Comparison of ENCODE assay signal across 31 cellular contexts in genomic region chr15:68020685-68021084, GRCh38.
"Had no signal": no experiment of that assay in that cellular context is flagged by ENCODE, and none has a peak within 500 bp of the region (broad histone marks: within the 10 kb centered on the region; RNA-seq: fewer than 3 reads in every experiment).

No MANE protein-coding gene starts in this region.

- H3K4me1 ChIP-seq: adrenal gland, foreskin keratinocyte had no signal

- H3K4me3 ChIP-seq: adrenal gland, body of pancreas, esophagus muscularis mucosa, gastrocnemius medialis had no signal

- H3K27ac Mint-ChIP-seq: activated CD4-positive, alpha-beta memory T cell treated with anti-CD3 and anti-CD28 coated beads for 36 hours; activated CD4-positive, alpha-beta T cell treated with anti-CD3 and anti-CD28 coated beads for 36 hours; activated CD4-positive, alpha-beta T cell treated with anti-CD3 and anti-CD28 coated beads, Interleukin-2, amount 10 ng/mL, durations not matched to agents 24 days and 14 days; activated CD8-positive, alpha-beta memory T cell treated with anti-CD3 and anti-CD28 coated beads, Interleukin-2, amount 10 ng/mL, durations not matched to agents 7 days and 5 days; activated CD8-positive, alpha-beta T cell treated with anti-CD3 and anti-CD28 coated beads, Interleukin-2, amount 10 ng/mL, durations not matched to agents 7 days and 5 days; activated naive CD4-positive, alpha-beta T cell treated with anti-CD3 and anti-CD28 coated beads for 36 hours; activated naive CD4-positive, alpha-beta T cell treated with anti-CD3 and anti-CD28 coated beads, Interleukin-2, amount 50 U/mL, for 24 hours; activated naive CD8-positive, alpha-beta T cell treated with anti-CD3 and anti-CD28 coated beads for 36 hours; activated naive CD8-positive, alpha-beta T cell treated with anti-CD3 and anti-CD28 coated beads, Interleukin-2, amount 50 U/mL, for 24 hours; activated T-helper 1 cell treated with anti-CD3 and anti-CD28 coated beads, Interleukin-12 subunit alpha, Interleukin-12 subunit beta, Interleukin-2, Interleukin-4 antibody, amounts not matched to agents 30 ng/mL and 10 ng/mL and 1 ng/mL, durations not matched to agents 14 hours and 24 hours and 36 hours; activated T-helper 2 cell treated with anti-CD3 and anti-CD28 coated beads, Interferon-gamma antibody, Interleukin-2, Interleukin-4, amounts not matched to agents 10 μg/mL and 5 μg/mL and 100 μg/mL, durations not matched to agents 14 hours and 24 hours and 36 hours; effector memory CD8-positive, alpha-beta T cell had no signal

- H3K4me1 Mint-ChIP-seq: activated CD4-positive, alpha-beta T cell treated with anti-CD3 and anti-CD28 coated beads for 36 hours; activated CD8-positive, alpha-beta memory T cell treated with anti-CD3 and anti-CD28 coated beads, Interleukin-2, amount 10 ng/mL, durations not matched to agents 7 days and 5 days; activated naive CD4-positive, alpha-beta T cell treated with anti-CD3 and anti-CD28 coated beads, Interleukin-2, amount 50 U/mL, for 24 hours had no signal

- H3K4me3 Mint-ChIP-seq: activated CD4-positive, alpha-beta memory T cell treated with anti-CD3 and anti-CD28 coated beads for 36 hours; activated CD4-positive, alpha-beta T cell treated with anti-CD3 and anti-CD28 coated beads for 36 hours; activated CD4-positive, alpha-beta T cell treated with anti-CD3 and anti-CD28 coated beads, Interleukin-2, amount 10 ng/mL, durations not matched to agents 24 days and 14 days; activated CD8-positive, alpha-beta memory T cell treated with anti-CD3 and anti-CD28 coated beads, Interleukin-2, amount 10 ng/mL, durations not matched to agents 7 days and 5 days; activated CD8-positive, alpha-beta T cell treated with anti-CD3 and anti-CD28 coated beads, Interleukin-2, amount 10 ng/mL, durations not matched to agents 7 days and 5 days; activated naive CD4-positive, alpha-beta T cell treated with anti-CD3 and anti-CD28 coated beads for 36 hours; activated naive CD4-positive, alpha-beta T cell treated with anti-CD3 and anti-CD28 coated beads, Interleukin-2, amount 50 U/mL, for 24 hours; activated naive CD8-positive, alpha-beta T cell treated with anti-CD3 and anti-CD28 coated beads for 36 hours; activated naive CD8-positive, alpha-beta T cell treated with anti-CD3 and anti-CD28 coated beads, Interleukin-2, amount 50 U/mL, for 24 hours; activated T-helper 1 cell treated with anti-CD3 and anti-CD28 coated beads, Interleukin-12 subunit alpha, Interleukin-12 subunit beta, Interleukin-2, Interleukin-4 antibody, amounts not matched to agents 30 ng/mL and 10 ng/mL and 1 ng/mL, durations not matched to agents 14 hours and 24 hours and 36 hours; effector memory CD8-positive, alpha-beta T cell had no signal

- DNase-seq: activated CD4-positive, alpha-beta memory T cell treated with anti-CD3 and anti-CD28 coated beads for 36 hours; activated CD4-positive, alpha-beta T cell treated with anti-CD3 and anti-CD28 coated beads for 36 hours; activated CD4-positive, alpha-beta T cell treated with anti-CD3 and anti-CD28 coated beads, Interleukin-2, amount 10 ng/mL, durations not matched to agents 24 days and 14 days; activated CD4-positive, CD25-positive, alpha-beta regulatory T cell; activated CD4-positive, CD25-positive, alpha-beta regulatory T cell treated with anti-CD3 and anti-CD28 coated beads, Interleukin-2, amount 50 U/mL, for 72 hours; activated CD8-positive, alpha-beta memory T cell treated with anti-CD3 and anti-CD28 coated beads, Interleukin-2, amount 10 ng/mL, durations not matched to agents 7 days and 5 days; activated CD8-positive, alpha-beta memory T cell treated with anti-CD3 and anti-CD28 coated beads, Interleukin-2, amount 50 U/mL, for 4 hours; activated CD8-positive, alpha-beta T cell treated with anti-CD3 and anti-CD28 coated beads, Interleukin-2, amount 10 ng/mL, durations not matched to agents 7 days and 5 days; activated effector memory CD4-positive, alpha-beta T cell treated with anti-CD3 and anti-CD28 coated beads, Interleukin-2, amount 50 U/mL, for 16 hours; activated naive CD4-positive, alpha-beta T cell treated with anti-CD3 and anti-CD28 coated beads for 36 hours; activated naive CD8-positive, alpha-beta T cell treated with anti-CD3 and anti-CD28 coated beads for 36 hours; activated naive CD8-positive, alpha-beta T cell treated with anti-CD3 and anti-CD28 coated beads, Interleukin-2, amount 50 U/mL, for 24 hours; activated T-cell treated with anti-CD3 and anti-CD28 coated beads, Interleukin-2, amount 50 U/mL, for 1 hour; activated T-cell treated with anti-CD3 and anti-CD28 coated beads, Interleukin-2, amount 50 U/mL, for 48 hours; adrenal gland; amygdala; aorta; body of pancreas; caudate nucleus; cortex of kidney; dermis blood vessel endothelial cell; effector CD4-positive, alpha-beta T cell; effector memory CD8-positive, alpha-beta T cell; erythroblast; foreskin keratinocyte; gastrocnemius medialis; T-helper 2 cell had no signal

- H3K36me3 Mint-ChIP-seq: activated CD4-positive, alpha-beta memory T cell treated with anti-CD3 and anti-CD28 coated beads for 36 hours; activated CD8-positive, alpha-beta memory T cell treated with anti-CD3 and anti-CD28 coated beads, Interleukin-2, amount 10 ng/mL, durations not matched to agents 7 days and 5 days; activated naive CD4-positive, alpha-beta T cell treated with anti-CD3 and anti-CD28 coated beads, Interleukin-2, amount 50 U/mL, for 24 hours; activated naive CD8-positive, alpha-beta T cell treated with anti-CD3 and anti-CD28 coated beads for 36 hours had no signal

- ATAC-seq: activated CD4-positive, alpha-beta T cell treated with anti-CD3 and anti-CD28 coated beads for 36 hours; activated CD8-positive, alpha-beta memory T cell treated with anti-CD3 and anti-CD28 coated beads, Interleukin-2, amount 10 ng/mL, durations not matched to agents 7 days and 5 days; activated CD8-positive, alpha-beta T cell treated with anti-CD3 and anti-CD28 coated beads, Interleukin-2, amount 10 ng/mL, durations not matched to agents 7 days and 5 days; activated naive CD8-positive, alpha-beta T cell treated with anti-CD3 and anti-CD28 coated beads, Interleukin-2, amount 50 U/mL, for 24 hours; body of pancreas; effector memory CD8-positive, alpha-beta T cell; foreskin keratinocyte; gastrocnemius medialis had no signal

- H3K9me3 ChIP-seq: adrenal gland, body of pancreas, esophagus muscularis mucosa, gastrocnemius medialis had no signal

- H3K27ac ChIP-seq: adrenal gland, body of pancreas, esophagus muscularis mucosa, foreskin keratinocyte had no signal

- H3K9me3 Mint-ChIP-seq: activated CD4-positive, alpha-beta memory T cell treated with anti-CD3 and anti-CD28 coated beads for 36 hours; activated CD4-positive, alpha-beta T cell treated with anti-CD3 and anti-CD28 coated beads, Interleukin-2, amount 10 ng/mL, durations not matched to agents 24 days and 14 days; activated naive CD4-positive, alpha-beta T cell treated with anti-CD3 and anti-CD28 coated beads for 36 hours; activated naive CD4-positive, alpha-beta T cell treated with anti-CD3 and anti-CD28 coated beads, Interleukin-2, amount 50 U/mL, for 24 hours; activated naive CD8-positive, alpha-beta T cell treated with anti-CD3 and anti-CD28 coated beads for 36 hours; activated naive CD8-positive, alpha-beta T cell treated with anti-CD3 and anti-CD28 coated beads, Interleukin-2, amount 50 U/mL, for 24 hours; activated T-helper 1 cell treated with anti-CD3 and anti-CD28 coated beads, Interleukin-12 subunit alpha, Interleukin-12 subunit beta, Interleukin-2, Interleukin-4 antibody, amounts not matched to agents 30 ng/mL and 10 ng/mL and 1 ng/mL, durations not matched to agents 14 hours and 24 hours and 36 hours; activated T-helper 2 cell treated with anti-CD3 and anti-CD28 coated beads, Interferon-gamma antibody, Interleukin-2, Interleukin-4, amounts not matched to agents 10 μg/mL and 5 μg/mL and 100 μg/mL, durations not matched to agents 14 hours and 24 hours and 36 hours had no signal

- H3K27me3 Mint-ChIP-seq: activated CD4-positive, alpha-beta T cell treated with anti-CD3 and anti-CD28 coated beads for 36 hours; activated CD4-positive, alpha-beta T cell treated with anti-CD3 and anti-CD28 coated beads, Interleukin-2, amount 10 ng/mL, durations not matched to agents 24 days and 14 days; activated naive CD8-positive, alpha-beta T cell treated with anti-CD3 and anti-CD28 coated beads for 36 hours; activated naive CD8-positive, alpha-beta T cell treated with anti-CD3 and anti-CD28 coated beads, Interleukin-2, amount 50 U/mL, for 24 hours had no signal

- H3K27me3 ChIP-seq: adrenal gland, body of pancreas, esophagus muscularis mucosa, foreskin keratinocyte, gastrocnemius medialis had no signal

- H3K36me3 ChIP-seq: adrenal gland, esophagus muscularis mucosa, gastrocnemius medialis had no signal
